14 cellular contexts compared by ENCODE assay signal in genomic region chr10:80137031-80137712, GRCh38. TPM values are rescaled to one million over a fixed set of nuclear protein-coding genes. Genes with fewer than 3 reads are reported as not detected.
DNase-seq lines count a peak whose midpoint lies in the region; ATAC-seq and TF ChIP-seq lines count a peak whose summit lies in the region.
"Had no signal": no experiment of that assay in that cellular context is flagged by ENCODE, and none has a peak within 500 bp of the region (broad histone marks: within the 10 kb centered on the region; RNA-seq: fewer than 3 reads in every experiment).

No MANE protein-coding gene starts in this region.

- peaks cover 33% of the 10 kb centered on the region for H3K27me3 Mint-ChIP-seq in activated T-cell treated with anti-CD3 and anti-CD28 coated beads, Interleukin-2, amount 50 U/mL, for 72 hours (ENCODE audit: low read depth)
- peaks cover 8% of the 10 kb centered on the region for H3K27me3 Mint-ChIP-seq in HFFc6 (ENCODE audit: insufficient read depth)

- no peak for DNase-seq in activated T-cell treated with anti-CD3 and anti-CD28 coated beads, Interleukin-2, amount 50 U/mL, for 72 hours
- DNase-seq in activated T-cell treated with anti-CD3 and anti-CD28 coated beads, Interleukin-2, amount 50 U/mL, for 48 hours, result no peak
- peak in 1 of 2 donors; percentile 86 for DNase-seq in fibroblast of lung (ENCODE audit: low read depth in 2 of 2)
- DNase-seq in tibial nerve (ENCODE audit: low spot score in 2 of 2), result peak; percentile 61 to 63
- DNase-seq in HFFc6, result no peak
- DNase-seq in retina, result no peak
- DNase-seq in OCI-M1 (lab: John Stamatoyannopoulos, UW), result no peak
- DNase-seq: SIG-M5; stimulated activated CD4-positive, alpha-beta T cell treated with anti-CD3 and anti-CD28 coated beads, Interleukin-12 subunit alpha, Interleukin-12 subunit beta, amount 100 ng/mL, for 4 hours; stimulated activated CD8-positive, alpha-beta memory T cell treated with anti-CD3 and anti-CD28 coated beads, Interleukin-4, amount 100 ng/mL, for 48 hours had no signal

- WGBS in tibial nerve, 2 donors, result 51 to 53% methylated on average over 11 of the region's 11 CpGs

- no peak overlapping the region for H3K4me3 ChIP-seq in fibroblast of lung (replicated peaks in 1 of 4; ENCODE audit: control extremely low read depth in 1 of 4, insufficient read depth in 1 of 4, low read depth in 3 of 4, low read length in 4 of 4)
- no peak overlapping the region for H3K4me3 ChIP-seq in mucosa of rectum (ENCODE audit: low read length in 2 of 2)
- H3K4me3 ChIP-seq in tibial nerve, result peak overlapping the region in 1 of 4 donors; percentile 5

- H3K4me2 ChIP-seq in fibroblast of lung (ENCODE audit: extremely low read depth, insufficient read depth, low read length), result peak overlapping the region; percentile 78

- H3K4me1 ChIP-seq in fibroblast of lung (ENCODE audit: control insufficient read depth, extremely low read depth, insufficient read depth, low read length), result peaks cover 24% of the 10 kb centered on the region
- no peaks in the 10 kb centered on the region for H3K4me1 ChIP-seq in mucosa of rectum (ENCODE audit: control insufficient read depth in 2 of 2, insufficient read depth in 2 of 2, low read length in 2 of 2)
- peaks cover 0 to 67% (median 9%) of the 10 kb centered on the region in 4 donors for H3K4me1 ChIP-seq in tibial nerve

- TF ChIP-seq CTCF in fibroblast of lung (conservative IDR thresholded peaks at IDR 0.05 in 1 of 2, IDR thresholded peaks at IDR 0.05 in 1 of 2; ENCODE audit: low read depth in 1 of 2, low read length in 2 of 2) (no peak), tibial nerve (IDR thresholded peaks at IDR 0.05) (no peak), HFFc6 (IDR thresholded peaks at IDR 0.05) (no peak)

- H3K36me3 Mint-ChIP-seq in activated T-cell treated with anti-CD3 and anti-CD28 coated beads, Interleukin-2, amount 50 U/mL, for 72 hours (ENCODE audit: insufficient read depth in 2 of 2), result no peaks in the 10 kb centered on the region
- H3K36me3 Mint-ChIP-seq in HFFc6 (ENCODE audit: low read depth), result no peaks in the 10 kb centered on the region

- H3K27me3 ChIP-seq in fibroblast of lung (ENCODE audit: control insufficient read depth, insufficient read depth, low read length), result no peaks in the 10 kb centered on the region
- peaks cover 9 to 14% of the 10 kb centered on the region in 2 donors for H3K27me3 ChIP-seq in mucosa of rectum (ENCODE audit: control insufficient read depth in 2 of 2, insufficient read depth in 2 of 2, low read length in 2 of 2)
- H3K27me3 ChIP-seq in tibial nerve, result no peaks in the 10 kb centered on the region

- no peak overlapping the region for H3K4me3 Mint-ChIP-seq in activated T-cell treated with anti-CD3 and anti-CD28 coated beads, Interleukin-2, amount 50 U/mL, for 72 hours
- H3K4me3 Mint-ChIP-seq in HFFc6, result no peak overlapping the region

- TF ChIP-seq POLR2A in tibial nerve (IDR thresholded peaks at IDR 0.05), result no peak

- no peak overlapping the region for H2AFZ ChIP-seq in fibroblast of lung (ENCODE audit: low read length)

- peak in 1 of 2 donors; percentile 46 for TF ChIP-seq EP300 in tibial nerve (IDR thresholded peaks at IDR 0.05)

- no peaks in the 10 kb centered on the region for H3K9me3 Mint-ChIP-seq in activated T-cell treated with anti-CD3 and anti-CD28 coated beads, Interleukin-2, amount 50 U/mL, for 72 hours
- no peaks in the 10 kb centered on the region for H3K9me3 Mint-ChIP-seq in HFFc6
- H3K9me3 Mint-ChIP-seq: activated T-helper 2 cell treated with anti-CD3 and anti-CD28 coated beads, Interferon-gamma antibody, Interleukin-2, Interleukin-4, amounts not matched to agents 10 μg/mL and 5 μg/mL and 100 μg/mL, durations not matched to agents 14 hours and 24 hours and 36 hours had no signal

- H4K20me1 ChIP-seq in fibroblast of lung (ENCODE audit: control insufficient read depth, extremely low read depth, insufficient read depth, low read length), result no peaks in the 10 kb centered on the region

- H3K27ac Mint-ChIP-seq in activated T-cell treated with anti-CD3 and anti-CD28 coated beads, Interleukin-2, amount 50 U/mL, for 72 hours, result no peak overlapping the region
- no peak overlapping the region for H3K27ac Mint-ChIP-seq in HFFc6
- H3K27ac Mint-ChIP-seq: activated T-helper 2 cell treated with anti-CD3 and anti-CD28 coated beads, Interferon-gamma antibody, Interleukin-2, Interleukin-4, amounts not matched to agents 10 μg/mL and 5 μg/mL and 100 μg/mL, durations not matched to agents 14 hours and 24 hours and 36 hours had no signal

- H3K9ac ChIP-seq in fibroblast of lung (ENCODE audit: insufficient read depth, low read length) (peak overlapping the region; percentile 60), mucosa of rectum (ENCODE audit: low read depth in 1 of 2, low read length in 2 of 2) (no peak overlapping the region)

- H3K9me3 ChIP-seq in fibroblast of lung (ENCODE audit: control insufficient read depth, insufficient read depth, low read depth, low read length), result no peaks in the 10 kb centered on the region
- no peaks in the 10 kb centered on the region for H3K9me3 ChIP-seq in mucosa of rectum (ENCODE audit: control insufficient read depth in 2 of 2, low read length in 2 of 2)
- H3K9me3 ChIP-seq in tibial nerve, result no peaks in the 10 kb centered on the region

- H3K27ac ChIP-seq in fibroblast of lung (ENCODE audit: insufficient read depth, low read length), result peak overlapping the region; percentile 94
- H3K27ac ChIP-seq in mucosa of rectum (ENCODE audit: low read depth in 2 of 2, low read length in 2 of 2), result peak overlapping the region; percentile 43 to 63
- peak overlapping the region; percentile 59 to 90 (median 74) for H3K27ac ChIP-seq in tibial nerve

- H3K79me2 ChIP-seq in fibroblast of lung (ENCODE audit: control insufficient read depth, insufficient read depth, low read length), result peaks cover 15% of the 10 kb centered on the region

- H3K36me3 ChIP-seq in fibroblast of lung (ENCODE audit: control insufficient read depth, insufficient read depth, low read length) (no peaks in the 10 kb centered on the region), mucosa of rectum (ENCODE audit: control insufficient read depth in 2 of 2, insufficient read depth in 2 of 2, low read length in 2 of 2) (no peaks in the 10 kb centered on the region), tibial nerve (no peaks in the 10 kb centered on the region)

- peaks cover 7% of the 10 kb centered on the region for H3K4me1 Mint-ChIP-seq in activated T-cell treated with anti-CD3 and anti-CD28 coated beads, Interleukin-2, amount 50 U/mL, for 72 hours (ENCODE audit: low read depth)
- H3K4me1 Mint-ChIP-seq in HFFc6 (ENCODE audit: low read depth), result peaks cover 35% of the 10 kb centered on the region

- ATAC-seq in activated T-cell treated with anti-CD3 and anti-CD28 coated beads, Interleukin-2, amount 50 U/mL, for 72 hours (replicated peaks in 1 of 2), result peak; percentile 12 to 26

RNA-seq across cellular contexts. Expression of gene PLAC9, which starts 4.6 kb away (rescaled TPM):
- total RNA-seq in activated T-cell treated with anti-CD3 and anti-CD28 coated beads, Interleukin-2, amount 50 U/mL, for 72 hours, result not detected
- total RNA-seq in fibroblast of lung (15.7 and 16.7 TPM in 2 replicates), tibial nerve (100 to 1,000 TPM in 3 of 4 donors, 10 to 100 TPM in 1; 63.3 to 199 (median 140) TPM)
- polyA plus RNA-seq in fibroblast of lung, result 17.4 and 40.4 TPM in 2 replicates
- 76.8 and 160 TPM in 2 replicates for polyA plus RNA-seq in fibroblast of lung (2012)
- 3.4 and 12.8 TPM in 2 replicates for polyA minus RNA-seq in fibroblast of lung (ENCODE audit: low replicate concordance)
- 1 to 10 TPM; 2.1 to 6.6 (median 6.2) TPM for total RNA-seq in HFFc6 (2021; fragmentation: NEBNext Ultra II Directional; extraction: Animal tissue kit (Norgen Biotek cat#: 25700))
- total RNA-seq: activated T-helper 2 cell treated with anti-CD3 and anti-CD28 coated beads, Interferon-gamma antibody, Interleukin-2, Interleukin-4, amounts not matched to agents 10 μg/mL and 5 μg/mL and 100 μg/mL, durations not matched to agents 14 hours and 24 hours and 36 hours; Daoy; NCI-H460 had no signal

RNA-seq across cellular contexts. Expression of gene TMEM254, which starts 58.7 kb away (rescaled TPM):
- 10 to 100 TPM; 15.6 to 15.8 TPM for total RNA-seq in activated T-cell treated with anti-CD3 and anti-CD28 coated beads, Interleukin-2, amount 50 U/mL, for 72 hours
- total RNA-seq in fibroblast of lung (5.4 and 10.4 TPM in 2 replicates), tibial nerve (10 to 100 TPM in 3 of 4 donors, 1 to 10 TPM in 1; 8.0 to 18.8 (median 14.1) TPM)
- 24.5 and 30.9 TPM in 2 replicates for polyA plus RNA-seq in fibroblast of lung
- polyA plus RNA-seq in fibroblast of lung (2012), result 12.4 and 14.1 TPM in 2 replicates
- polyA minus RNA-seq in fibroblast of lung (ENCODE audit: low replicate concordance), result 5.7 and 16.3 TPM in 2 replicates
- total RNA-seq in HFFc6 (2021; fragmentation: NEBNext Ultra II Directional; extraction: Animal tissue kit (Norgen Biotek cat#: 25700)), result 10 to 100 TPM; 11.7 to 14.8 (median 13.7) TPM

Comparison
In these comparisons a context has a peak if more than half of its experiments do, and no peak if none do; other contexts are left out.
1. DNase-seq: peak in tibial nerve (2 of 2); none in activated T-cell treated with anti-CD3 and anti-CD28 coated beads, Interleukin-2, amount 50 U/mL, for 72 hours (0 of 2), activated T-cell treated with anti-CD3 and anti-CD28 coated beads, Interleukin-2, amount 50 U/mL, for 48 hours (0 of 2), HFFc6 (single experiment), retina (single experiment) and OCI-M1 (single experiment).
2. Peak in every context shown above with its lines, with median percentiles within 50 percentile points of each other: H3K27ac ChIP-seq.